Comparison of ENCODE assay signal across 22 cellular contexts in the genomic region with DNA sequence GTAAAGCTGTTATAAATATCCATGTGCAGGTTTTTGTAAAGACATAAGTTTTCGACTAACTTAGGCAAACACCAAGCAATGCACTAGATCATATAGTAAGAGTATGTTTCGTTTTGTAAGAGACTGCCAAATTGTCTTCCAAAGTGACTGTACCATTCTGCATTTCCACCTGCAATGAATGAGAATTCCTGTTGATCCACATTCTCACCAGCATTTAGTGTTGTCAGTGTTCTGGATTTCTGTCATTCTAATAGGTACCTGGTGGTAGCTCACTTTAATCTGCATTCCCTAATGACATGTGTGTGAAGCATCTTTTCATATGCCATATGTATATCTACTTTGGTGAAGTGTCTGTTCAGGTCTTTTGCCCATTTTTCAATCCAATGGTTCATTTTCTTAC. TPM values are rescaled to one million over a fixed set of nuclear protein-coding genes. Genes with fewer than 3 reads are reported as not detected.
A peak's percentile ranks its signal among the peaks of the same experiment; 100 is the strongest.
DNase-seq lines count a peak whose midpoint lies in the region; ATAC-seq, FAIRE-seq and TF ChIP-seq lines count a peak whose summit lies in the region.
"Had no signal": no experiment of that assay in that cellular context is flagged by ENCODE, and none has a peak within 500 bp of the region (broad histone marks: within the 10 kb centered on the region; RNA-seq: fewer than 3 reads in every experiment).

No MANE protein-coding gene starts in this region.

- H3K9me3 Mint-ChIP-seq in HFFc6 (peaks cover 12% of the 10 kb centered on the region), activated B cell treated with CpG ODN at 0.5 μM for 24 hours (peaks cover 20% of the 10 kb centered on the region)
- H3K9me3 Mint-ChIP-seq: CD8-positive, alpha-beta T cell had no signal

- H3K27me3 ChIP-seq in GM12878 (replicated peaks in 1 of 2; ENCODE audit: control insufficient read depth in 2 of 2, insufficient read depth in 2 of 2, low read length in 1 of 2) (no peaks in the 10 kb centered on the region), trophoblast cell (ENCODE audit: insufficient read depth, low read length) (no peaks in the 10 kb centered on the region)
- H3K27me3 ChIP-seq: BLaER1 had no signal

- H3K4me3 Mint-ChIP-seq in HFFc6 (no peak overlapping the region; the same call in 1 of the 2 replicates), activated B cell treated with CpG ODN at 0.5 μM for 24 hours (no peak overlapping the region)
- H3K4me3 Mint-ChIP-seq: CD4-positive, CD25-positive, alpha-beta regulatory T cell; CD8-positive, alpha-beta T cell had no signal

- peaks cover 24% of the 10 kb centered on the region for H3K9me3 ChIP-seq in GM12878 (replicated peaks; ENCODE audit: control insufficient read depth, insufficient read depth, low read length)
- no peaks in the 10 kb centered on the region for H3K9me3 ChIP-seq in trophoblast cell (ENCODE audit: insufficient read depth, low read depth, low read length)
- H3K9me3 ChIP-seq: Caco-2 had no signal

- TF ChIP-seq RAD21 in GM12878 (IDR thresholded peaks at IDR 0.05; ENCODE audit: insufficient read depth, low read depth, low read length) = no peak

- H3K18ac ChIP-seq in trophoblast cell (ENCODE audit: low read length) = no peak overlapping the region

- POLR2A ChIA-PET in activated B cell treated with CpG ODN at 0.5 μM for 24 hours (lab: Charles Lee) = no interaction called here
- POLR2A ChIA-PET in GM12878 (lab: Charles Lee) = interaction anchor here (0.6 to 1.4 kb wide), 4 partner anchors 9 to 124 kb away, joined by 3 read pairs; no protein-coding TSS in a partner anchor

- no TSS peak for BruUV-seq in GM12878 (replicated peaks; lab: Mats Ljungman, UMichigan)

- H2BK12ac ChIP-seq in trophoblast cell (ENCODE audit: low read length) = no peak overlapping the region

- H3K27me3 Mint-ChIP-seq in HFFc6 (ENCODE audit: insufficient read depth) = peaks cover 2% of the 10 kb centered on the region
- no peaks in the 10 kb centered on the region for H3K27me3 Mint-ChIP-seq in activated B cell treated with CpG ODN at 0.5 μM for 24 hours
- H3K27me3 Mint-ChIP-seq: CD4-positive, CD25-positive, alpha-beta regulatory T cell had no signal

- RAD21 ChIA-PET in GM12878 (lab: Charles Lee; ENCODE audit: unreplicated experiment) = no interaction called here

- H3K27ac ChIP-seq in GM12878 (ENCODE audit: control insufficient read depth, insufficient read depth) = no peak overlapping the region
- no peak overlapping the region for H3K27ac ChIP-seq in trophoblast cell (ENCODE audit: low read depth, low read length)
- H3K27ac ChIP-seq: A549, BLaER1, C4-2B had no signal

- H4K8ac ChIP-seq in trophoblast cell (ENCODE audit: low read depth, low read length) = no peak overlapping the region

- H3K79me1 ChIP-seq in trophoblast cell (ENCODE audit: low read length) = no peaks in the 10 kb centered on the region

- no peak overlapping the region for H3K14ac ChIP-seq in trophoblast cell (ENCODE audit: low read length)

- H2AFZ ChIP-seq in GM12878 (ENCODE audit: control insufficient read depth, low read depth, low read length) (no peak overlapping the region), trophoblast cell (ENCODE audit: insufficient read depth, low read length, poor library complexity) (no peak overlapping the region)

- no peak overlapping the region for H2AK5ac ChIP-seq in trophoblast cell (ENCODE audit: low read length)

- H3K36me3 Mint-ChIP-seq in HFFc6 (ENCODE audit: low read depth) = peaks cover 54% of the 10 kb centered on the region
- H3K36me3 Mint-ChIP-seq in activated B cell treated with CpG ODN at 0.5 μM for 24 hours (ENCODE audit: low read depth) = peaks cover 9% of the 10 kb centered on the region
- H3K36me3 Mint-ChIP-seq: CD4-positive, CD25-positive, alpha-beta regulatory T cell; CD8-positive, alpha-beta T cell had no signal

- H3K36me3 ChIP-seq in GM12878 (ENCODE audit: control insufficient read depth in 2 of 2, insufficient read depth in 2 of 2, low read length in 1 of 2) (0 out of 4 replicates have a peak, but pooled peaks cover 0 to 5% of the 10 kb centered on the region in 2 experiments), trophoblast cell (ENCODE audit: control insufficient read depth in 1 of 2, insufficient read depth in 2 of 2, low read length in 2 of 2) (peaks cover 3 to 5% of the 10 kb centered on the region in 2 experiments)

- ATAC-seq in activated B cell treated with CpG ODN at 0.5 μM for 24 hours (ENCODE audit: low read depth) (no peak), GM12878 (no peak), GM18517 (IDR thresholded peaks at IDR 0.05; ENCODE audit: unreplicated experiment) (no peak)
- ATAC-seq: A549; CD8-positive, alpha-beta T cell had no signal

- H4K20me1 ChIP-seq in GM12878 (ENCODE audit: control insufficient read depth, insufficient read depth) = no peaks in the 10 kb centered on the region
- H4K20me1 ChIP-seq: BLaER1 had no signal

- no peak overlapping the region for H2BK120ac ChIP-seq in trophoblast cell (ENCODE audit: insufficient read depth, low read length, poor library complexity)

- no peak overlapping the region for H3K9ac ChIP-seq in GM12878 (ENCODE audit: control insufficient read depth, insufficient read depth, low read length)
- H3K9ac ChIP-seq in trophoblast cell (ENCODE audit: low read length) = no peak overlapping the region
- H3K9ac ChIP-seq: BLaER1 had no signal

- H3K79me2 ChIP-seq in GM12878 (ENCODE audit: control insufficient read depth, insufficient read depth, low read length) (peaks cover 19% of the 10 kb centered on the region), trophoblast cell (ENCODE audit: control insufficient read depth, insufficient read depth, low read length, poor library complexity) (no peaks in the 10 kb centered on the region)

- no peak overlapping the region for H3K4ac ChIP-seq in trophoblast cell (ENCODE audit: low read depth, low read length)

- H3K4me3 ChIP-seq in GM12878 (no peak overlapping the region), trophoblast cell (ENCODE audit: low read depth, low read length) (no peak overlapping the region)
- H3K4me3 ChIP-seq: A549, BLaER1 had no signal

- H3K4me2 ChIP-seq in GM12878 (ENCODE audit: control insufficient read depth, insufficient read depth) (no peak overlapping the region), trophoblast cell (ENCODE audit: low read length) (no peak overlapping the region)
- H3K4me2 ChIP-seq: A549, BLaER1 had no signal

- FAIRE-seq in GM12878 (lab: Jason Lieb, UNC) = no peak
- FAIRE-seq: A549, G401.6 had no signal

- no peak overlapping the region for H3K23ac ChIP-seq in trophoblast cell (ENCODE audit: low read length)

- peaks cover 49% of the 10 kb centered on the region for H3K4me1 Mint-ChIP-seq in HFFc6 (ENCODE audit: low read depth)
- peaks cover 62% of the 10 kb centered on the region for H3K4me1 Mint-ChIP-seq in activated B cell treated with CpG ODN at 0.5 μM for 24 hours
- H3K4me1 Mint-ChIP-seq: CD4-positive, CD25-positive, alpha-beta regulatory T cell had no signal

- no peak for TF ChIP-seq POLR2A in GM12878 (IDR thresholded peaks at IDR 0.05; ENCODE audit: low read depth, low read length)

- no peak overlapping the region for H4K12ac ChIP-seq in trophoblast cell (ENCODE audit: low read depth, low read length)

- CTCF ChIA-PET in activated B cell treated with CpG ODN at 0.5 μM for 24 hours (lab: Charles Lee) (no interaction called here), GM12878 (lab: Yijun Ruan, JAX) (interaction anchor here (1.1 kb wide), 1 partner anchor 10 kb away, joined by 5 read pairs; no protein-coding TSS in a partner anchor)

- no peak for TF ChIP-seq EP300 in GM12878 (IDR thresholded peaks at IDR 0.05; ENCODE audit: borderline replicate concordance in 1 of 2, control insufficient read depth in 1 of 2, low read depth in 2 of 2, low read length in 2 of 2)

- H3K4me1 ChIP-seq in GM12878 (ENCODE audit: control insufficient read depth, insufficient read depth, low read length) (peaks cover 21% of the 10 kb centered on the region), trophoblast cell (ENCODE audit: control insufficient read depth in 1 of 2, insufficient read depth in 2 of 2, low read length in 2 of 2) (peaks cover 0 to 2% of the 10 kb centered on the region in 2 experiments)

- WGBS in GM12878 (ENCODE audit: insufficient coverage, insufficient replicate concordance, low lambda C conversion rate, missing lambda C conversion rate) = 100% methylated on average over 2 of the region's 2 CpGs
- WGBS in trophoblast cell (ENCODE audit: extremely low coverage, insufficient coverage, insufficient read length) = no CpG with 5 or more reads among the region's 2 CpGs

- intact Hi-C loops in activated B cell treated with CpG ODN at 0.5 μM for 24 hours (cut with micrococcal nuclease) (loop anchor here (5.0 to 10.0 kb wide), 2 partner anchors 39 to 898 kb away; a partner anchor contains a TSS), GM12878 (cut with micrococcal nuclease; ENCODE audit: unreplicated experiment) (loop anchor here (5.0 kb wide), 1 partner anchor 189 kb away; no protein-coding TSS in a partner anchor)

- H4K91ac ChIP-seq in trophoblast cell (ENCODE audit: low read depth, low read length) = no peak overlapping the region

- H3K27ac Mint-ChIP-seq in HFFc6 = peak overlapping the region; percentile 27; the same call in 1 of the 2 replicates
- peak overlapping the region; percentile 68 for H3K27ac Mint-ChIP-seq in activated B cell treated with CpG ODN at 0.5 μM for 24 hours
- H3K27ac Mint-ChIP-seq: CD4-positive, CD25-positive, alpha-beta regulatory T cell; CD8-positive, alpha-beta T cell had no signal

- DNase-seq in HFFc6 (no peak), activated B cell treated with CpG ODN at 0.5 μM for 24 hours (no peak), GM12878 (ENCODE audit: low read depth, low spot score) (no peak), trophoblast cell (peak; percentile 69 to 90), H4 (ENCODE audit: low spot score) (no peak), NCI-H774 (lab: John Stamatoyannopoulos, UW) (no peak)
- no peak for DNase-seq in activated CD4-positive, alpha-beta T cell treated with anti-CD3 and anti-CD28 coated beads, Interleukin-2, amount 50 U/mL, for 4 hours
- DNase-seq: 8988T; ACHN; Caco-2; CD4-positive, CD25-positive, alpha-beta regulatory T cell; CD8-positive, alpha-beta T cell; DMS153; DND-41; GOT3; H7; HCEC 1CT had no signal

- H2BK5ac ChIP-seq in trophoblast cell (ENCODE audit: low read depth, low read length, poor library complexity) = no peak overlapping the region

- TF ChIP-seq CTCF in HFFc6 (IDR thresholded peaks at IDR 0.05) (no peak), activated B cell treated with CpG ODN at 0.5 μM for 24 hours (IDR thresholded peaks at IDR 0.05) (no peak), GM12878 (IDR thresholded peaks at IDR 0.05 in 2 of 3, conservative IDR thresholded peaks at IDR 0.05 in 1 of 3; ENCODE audit: control insufficient read depth in 2 of 3, extremely low read depth in 1 of 3, insufficient read depth in 1 of 3, low read depth in 3 of 3, low read length in 3 of 3) (no peak)

- SMC1A ChIA-PET in GM12878 (lab: Charles Lee; ENCODE audit: uncharacterized antibody, unreplicated experiment) = interaction anchor here (0.7 to 2.7 kb wide), 6 partner anchors 10 to 189 kb away, joined by 3 to 11 read pairs (median 4); no protein-coding TSS in a partner anchor

- in situ Hi-C loops in GM12878 (cut with MboI) = no loop called here

RNA-seq across cellular contexts. Expression of a gene that starts 57.8 kb away (rescaled TPM):
- 10 to 100 TPM; 54.5 to 67.1 (median 57.1) TPM for total RNA-seq in HFFc6 (2021; fragmentation: NEBNext Ultra II Directional; extraction: Animal tissue kit (Norgen Biotek cat#: 25700))
- total RNA-seq in activated B cell treated with CpG ODN at 0.5 μM for 24 hours (6.9 and 7.1 TPM in 2 replicates), GM12878 (2014; rRNA removed) (10.0 and 10.4 TPM in 2 replicates), GM12878 (2014; rRNA removed; fragmentation: Illumina TruSeq; extraction: Trizol) (8.1 and 8.5 TPM in 2 replicates), GM12878 (2021) (22.2 and 22.5 TPM in 2 replicates)
- 75.3 and 97.7 TPM in 2 replicates for total RNA-seq in GM12878 (2013; cell fraction: nucleolus; rRNA removed)
- polyA plus RNA-seq in GM12878 (2011; ENCODE audit: low read depth) = 2.5 TPM
- polyA plus RNA-seq in GM12878 (2011; rRNA removed) (6.5 and 6.9 TPM in 2 replicates), GM12878 (2014; fragmentation: Illumina TruSeq; extraction: Trizol) (10.1 and 10.8 TPM in 2 replicates), GM12878 (2014; fragmentation: Nextera tagmentation; extraction: Ambion mirVana) (10 to 100 TPM in 1 of 2 experiments, 1 to 10 TPM in 1; 4.5 to 10.7 TPM), GM12878 (2014; rRNA removed) (7.1 and 8.8 TPM in 2 replicates), GM12878 (2016; fragmentation: Nextera tagmentation; extraction: Ambion mirVana) (10 to 100 TPM; 16.2 to 18.4 TPM)
- polyA plus RNA-seq in GM12878 (2011; cell fraction: cytosol; rRNA removed) = 7.1 and 7.4 TPM in 2 replicates
- polyA plus RNA-seq in GM12878 (2011; cell fraction: nucleus; rRNA removed) = 9.4 and 10.8 TPM in 2 replicates
- 3.5 and 4.4 TPM in 2 replicates for polyA plus RNA-seq in GM12878 (2012)
- polyA minus RNA-seq in GM12878 (2011; rRNA and poly(A)+ RNA removed) = 33.0 and 48.6 TPM in 2 replicates
- 10.5 and 13.1 TPM in 2 replicates for polyA minus RNA-seq in GM12878 (2011; cell fraction: cytosol; rRNA and poly(A)+ RNA removed)
- 19.3 and 32.3 TPM in 2 replicates for polyA minus RNA-seq in GM12878 (2011; cell fraction: nucleus; rRNA and poly(A)+ RNA removed)
- polyA plus RNA-seq in trophoblast cell (2013) = 13.7 and 14.0 TPM in 2 replicates
- total RNA-seq in H4 (2014; rRNA removed; shearing (Covaris generic)) = 2.3 and 4.0 TPM in 2 replicates
- total RNA-seq: CD8-positive, alpha-beta T cell had no signal
- polyA plus RNA-seq: CD4-positive, CD25-positive, alpha-beta regulatory T cell had no signal

Comparison
In these comparisons a context has a peak if more than half of its experiments do, and no peak if none do; other contexts are left out.
1. DNase-seq: peak in trophoblast cell (2 of 2); none in HFFc6 (single experiment), activated B cell treated with CpG ODN at 0.5 μM for 24 hours (single experiment), GM12878 (single experiment), H4 (single experiment), activated CD4-positive, alpha-beta T cell treated with anti-CD3 and anti-CD28 coated beads, Interleukin-2, amount 50 U/mL, for 4 hours (0 of 2) and NCI-H774 (single experiment).